In genomic region chr14:91119556-91120311, GRCh38 we compare ENCODE assay signal across 9 cellular contexts. TPM values are rescaled to one million over a fixed set of nuclear protein-coding genes. Genes with fewer than 3 reads are reported as not detected.
DNase-seq lines count a peak whose midpoint lies in the region; ATAC-seq and TF ChIP-seq lines count a peak whose summit lies in the region.
"Had no signal": no experiment of that assay in that cellular context is flagged by ENCODE, and none has a peak within 500 bp of the region (broad histone marks: within the 10 kb centered on the region; RNA-seq: fewer than 3 reads in every experiment).

No MANE protein-coding gene starts in this region.

- H4K20me1 ChIP-seq in fibroblast of lung (ENCODE audit: control insufficient read depth, extremely low read depth, insufficient read depth, low read length) = no peaks in the 10 kb centered on the region

- H3K4me3 ChIP-seq in fibroblast of lung (replicated peaks in 1 of 4; ENCODE audit: control extremely low read depth in 1 of 4, insufficient read depth in 1 of 4, low read depth in 3 of 4, low read length in 4 of 4) = no peak overlapping the region
- no peak overlapping the region for H3K4me3 ChIP-seq in skeletal muscle tissue (ENCODE audit: low read length in 3 of 3)

- H3K4me1 Mint-ChIP-seq in activated CD4-positive, alpha-beta T cell treated with anti-CD3 and anti-CD28 coated beads for 36 hours = peaks cover 66% of the 10 kb centered on the region
- peaks cover 46% of the 10 kb centered on the region for H3K4me1 Mint-ChIP-seq in T-helper 17 cell

- peak overlapping the region; percentile 23 for H2AFZ ChIP-seq in fibroblast of lung (ENCODE audit: low read length)

- ATAC-seq in activated CD4-positive, alpha-beta T cell treated with anti-CD3 and anti-CD28 coated beads for 36 hours = no peak
- ATAC-seq in T-helper 17 cell = no peak
- no peak for ATAC-seq in GM21390 (IDR thresholded peaks at IDR 0.05; ENCODE audit: unreplicated experiment)
- no peak for ATAC-seq in HG02973 (IDR thresholded peaks at IDR 0.05; ENCODE audit: unreplicated experiment)

- peaks cover 56% of the 10 kb centered on the region for H3K36me3 Mint-ChIP-seq in activated CD4-positive, alpha-beta T cell treated with anti-CD3 and anti-CD28 coated beads for 36 hours (ENCODE audit: low read depth)
- peaks cover 10% of the 10 kb centered on the region for H3K36me3 Mint-ChIP-seq in T-helper 17 cell (ENCODE audit: low read depth)

- no peak overlapping the region for H3K4me3 Mint-ChIP-seq in activated CD4-positive, alpha-beta T cell treated with anti-CD3 and anti-CD28 coated beads for 36 hours
- H3K4me3 Mint-ChIP-seq in T-helper 17 cell = no peak overlapping the region

- CTCF ChIA-PET in activated CD4-positive, alpha-beta T cell treated with anti-CD3 and anti-CD28 coated beads for 36 hours (lab: Charles Lee) = interaction anchor here (0.7 to 1.3 kb wide), 4 partner anchors 19 to 1467 kb away, joined by 3 to 5 read pairs (median 3); no protein-coding TSS in a partner anchor

- H3K4me1 ChIP-seq in fibroblast of lung (ENCODE audit: control insufficient read depth, extremely low read depth, insufficient read depth, low read length) (peaks cover 12% of the 10 kb centered on the region), skeletal muscle tissue (ENCODE audit: control insufficient read depth in 3 of 3, insufficient read depth in 3 of 3, low read length in 3 of 3) (peaks cover 43 to 68% (median 49%) of the 10 kb centered on the region in 3 donors)

- H3K9ac ChIP-seq in fibroblast of lung (ENCODE audit: insufficient read depth, low read length) = no peak overlapping the region
- no peak overlapping the region for H3K9ac ChIP-seq in skeletal muscle tissue (ENCODE audit: low read depth in 1 of 3, low read length in 3 of 3)

- DNase-seq in activated CD4-positive, alpha-beta T cell treated with anti-CD3 and anti-CD28 coated beads for 36 hours = no peak
- no peak for DNase-seq in activated CD4-positive, alpha-beta T cell treated with anti-CD3 and anti-CD28 coated beads, Interleukin-2, amount 50 U/mL, for 4 hours
- DNase-seq in T-helper 17 cell (no peak), fibroblast of lung (ENCODE audit: low read depth in 2 of 2) (peak; percentile 60 to 78), NCI-H2081 (lab: John Stamatoyannopoulos, UW) (no peak)
- DNase-seq: kidney had no signal

- intact Hi-C loops in activated CD4-positive, alpha-beta T cell treated with anti-CD3 and anti-CD28 coated beads for 36 hours (cut with DNase I, micrococcal nuclease) = loop anchor here in 1 of 2 experiments (5.0 kb wide), 1 partner anchor 212 kb away; no protein-coding TSS in a partner anchor

- peaks cover 7% of the 10 kb centered on the region for H3K9me3 Mint-ChIP-seq in activated CD4-positive, alpha-beta T cell treated with anti-CD3 and anti-CD28 coated beads for 36 hours (ENCODE audit: low read depth)

- H3K9me3 ChIP-seq in T-helper 17 cell (ENCODE audit: control insufficient read depth, low read length, poor library complexity, severe bottlenecking) (no peaks in the 10 kb centered on the region), fibroblast of lung (ENCODE audit: control insufficient read depth, insufficient read depth, low read depth, low read length) (no peaks in the 10 kb centered on the region), skeletal muscle tissue (ENCODE audit: control insufficient read depth in 3 of 3, low read length in 3 of 3) (no peaks in the 10 kb centered on the region)

- peak overlapping the region; percentile 63 for H3K27ac Mint-ChIP-seq in activated CD4-positive, alpha-beta T cell treated with anti-CD3 and anti-CD28 coated beads for 36 hours
- H3K27ac Mint-ChIP-seq in T-helper 17 cell = peak overlapping the region; percentile 98

- H3K27me3 ChIP-seq in fibroblast of lung (ENCODE audit: control insufficient read depth, insufficient read depth, low read length) = no peaks in the 10 kb centered on the region
- H3K27me3 ChIP-seq in skeletal muscle tissue (ENCODE audit: control insufficient read depth in 3 of 3, insufficient read depth in 3 of 3, low read length in 3 of 3) = no peaks in the 10 kb centered on the region

- peaks cover 2% of the 10 kb centered on the region for H3K79me2 ChIP-seq in fibroblast of lung (ENCODE audit: control insufficient read depth, insufficient read depth, low read length)

- POLR2A ChIA-PET in activated CD4-positive, alpha-beta T cell treated with anti-CD3 and anti-CD28 coated beads for 36 hours (lab: Charles Lee) = no interaction called here

- TF ChIP-seq CTCF in fibroblast of lung (conservative IDR thresholded peaks at IDR 0.05 in 1 of 2, IDR thresholded peaks at IDR 0.05 in 1 of 2; ENCODE audit: low read depth in 1 of 2, low read length in 2 of 2) = no peak

- no peaks in the 10 kb centered on the region for H3K27me3 Mint-ChIP-seq in activated CD4-positive, alpha-beta T cell treated with anti-CD3 and anti-CD28 coated beads for 36 hours
- H3K27me3 Mint-ChIP-seq in T-helper 17 cell = no peaks in the 10 kb centered on the region

- H3K27ac ChIP-seq in fibroblast of lung (ENCODE audit: insufficient read depth, low read length) (peak overlapping the region; percentile 81), skeletal muscle tissue (ENCODE audit: low read depth, low read length) (peak overlapping the region; percentile 57)

- peak overlapping the region; percentile 62 for H3K4me2 ChIP-seq in fibroblast of lung (ENCODE audit: extremely low read depth, insufficient read depth, low read length)

- no peaks in the 10 kb centered on the region for H3K36me3 ChIP-seq in fibroblast of lung (ENCODE audit: control insufficient read depth, insufficient read depth, low read length)
- H3K36me3 ChIP-seq in skeletal muscle tissue (ENCODE audit: control insufficient read depth in 3 of 3, insufficient read depth in 3 of 3, low read length in 3 of 3) = peaks cover 2 to 4% (median 3%) of the 10 kb centered on the region in 3 donors

RNA-seq across cellular contexts. Expression of gene DGLUCY, which starts 5.9 kb away (rescaled TPM):
- total RNA-seq in activated CD4-positive, alpha-beta T cell treated with anti-CD3 and anti-CD28 coated beads for 36 hours = 10 to 100 TPM; 46.3 to 55.2 TPM
- total RNA-seq in T-helper 17 cell = 10 to 100 TPM; 81.7 to 86.0 TPM
- total RNA-seq in fibroblast of lung = 41.9 and 62.1 TPM in 2 replicates
- 26.7 and 33.7 TPM in 2 replicates for polyA plus RNA-seq in fibroblast of lung
- 25.7 and 30.5 TPM in 2 replicates for polyA plus RNA-seq in fibroblast of lung (2012)
- polyA minus RNA-seq in fibroblast of lung (ENCODE audit: low replicate concordance) = 32.5 and 38.9 TPM in 2 replicates
- 49.6 TPM for total RNA-seq in skeletal muscle tissue

RNA-seq across cellular contexts. Expression of gene RPS6KA5, which starts 59.3 kb away (rescaled TPM):
- total RNA-seq in activated CD4-positive, alpha-beta T cell treated with anti-CD3 and anti-CD28 coated beads for 36 hours = 10 to 100 TPM; 11.9 to 13.8 TPM
- 10 to 100 TPM; 35.4 to 42.0 TPM for total RNA-seq in T-helper 17 cell
- total RNA-seq in fibroblast of lung = 1.0 and 2.0 TPM in 2 replicates
- 0.59 and 1.9 TPM in 2 replicates for polyA plus RNA-seq in fibroblast of lung
- polyA plus RNA-seq in fibroblast of lung (2012) = 0.35 and 1.0 TPM in 2 replicates
- 0.08 TPM in 1 of 2 replicates, not detected in the other for polyA minus RNA-seq in fibroblast of lung (ENCODE audit: low replicate concordance)
- 3.1 TPM for total RNA-seq in skeletal muscle tissue

Comparison
In these comparisons a context has a peak if more than half of its experiments do, and no peak if none do; other contexts are left out.
1. DNase-seq: peak in fibroblast of lung (2 of 2); none in activated CD4-positive, alpha-beta T cell treated with anti-CD3 and anti-CD28 coated beads for 36 hours (single experiment), activated CD4-positive, alpha-beta T cell treated with anti-CD3 and anti-CD28 coated beads, Interleukin-2, amount 50 U/mL, for 4 hours (0 of 2), T-helper 17 cell (0 of 3) and NCI-H2081 (0 of 2).